In the genomic region with DNA sequence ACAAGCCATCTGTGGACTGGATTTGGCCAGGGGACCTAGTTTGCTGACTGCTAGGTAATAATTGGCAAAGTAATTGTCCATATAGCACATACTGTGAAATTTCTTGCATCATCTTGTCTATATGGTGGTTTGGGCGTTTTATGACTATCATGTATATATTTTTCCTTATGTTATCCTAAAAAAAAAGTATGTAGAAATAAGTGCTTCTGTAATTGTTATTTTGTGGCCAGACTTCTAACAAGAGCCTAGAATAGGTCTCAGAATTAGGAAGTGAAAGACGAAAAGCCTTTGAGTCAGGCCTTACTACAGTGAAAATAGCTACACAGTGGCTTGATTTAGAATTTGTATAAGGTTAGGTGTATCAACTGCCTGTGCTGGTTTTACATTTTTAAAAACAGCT, we compare ENCODE assay signal across 8 cellular contexts. TPM values are rescaled to one million over a fixed set of nuclear protein-coding genes. Genes with fewer than 3 reads are reported as not detected.
DNase-seq lines count a peak whose midpoint lies in the region; ATAC-seq and TF ChIP-seq lines count a peak whose summit lies in the region.
"Had no signal": no experiment of that assay in that cellular context is flagged by ENCODE, and none has a peak within 500 bp of the region (broad histone marks: within the 10 kb centered on the region; RNA-seq: fewer than 3 reads in every experiment).

No MANE protein-coding gene starts in this region.

- peaks cover 49% of the 10 kb centered on the region for H4K20me1 ChIP-seq in Loucy (ENCODE audit: insufficient read depth, low read length, poor library complexity, severe bottlenecking)

- peak overlapping the region; percentile 11 for H3K27ac ChIP-seq in neutrophil
- H3K27ac ChIP-seq in thyroid gland, result no peak overlapping the region
- H3K27ac ChIP-seq: VCaP had no signal

- H2AFZ ChIP-seq in Loucy (ENCODE audit: low read length), result no peak overlapping the region

- H3K27me3 ChIP-seq in Loucy (ENCODE audit: insufficient read depth, low read length, poor library complexity, severe bottlenecking) (no peaks in the 10 kb centered on the region), neutrophil (no peaks in the 10 kb centered on the region), thyroid gland (no peaks in the 10 kb centered on the region)

- no peaks in the 10 kb centered on the region for H3K9me2 ChIP-seq in Loucy (replicated peaks; ENCODE audit: low read depth, low read length)

- DNase-seq in activated gamma-delta T cell treated with Interleukin-2 at 50 U/mL for 16 hours, result no peak
- DNase-seq in effector CD8-positive, alpha-beta T cell (lab: John Stamatoyannopoulos, UW), result no peak
- no peak for DNase-seq in thyroid gland

- TF ChIP-seq CTCF in Loucy (conservative IDR thresholded peaks at IDR 0.05; ENCODE audit: low read length) (no peak), neutrophil (IDR thresholded peaks at IDR 0.05) (no peak), thyroid gland (IDR thresholded peaks at IDR 0.05) (no peak)

- no peaks in the 10 kb centered on the region for H3F3A ChIP-seq in Loucy (ENCODE audit: low read depth)

- peak overlapping the region; percentile 92 for H3K4me2 ChIP-seq in Loucy (ENCODE audit: low read depth, low read length, poor library complexity, severe bottlenecking)

- intact Hi-C loops in thyroid gland (cut with DNase I), result loop anchor here (5.0 kb wide), 1 partner anchor 302 kb away; no protein-coding TSS in a partner anchor

- H3K36me3 ChIP-seq in Loucy (ENCODE audit: insufficient read depth, low read length) (no peaks in the 10 kb centered on the region), neutrophil (no peaks in the 10 kb centered on the region), thyroid gland (no peaks in the 10 kb centered on the region)

- TF ChIP-seq POLR2A in thyroid gland (IDR thresholded peaks at IDR 0.05), result no peak

- H3K4me3 ChIP-seq in Loucy (ENCODE audit: low read length, poor library complexity, severe bottlenecking) (peak overlapping the region; percentile 89), neutrophil (ENCODE audit: low read depth in 1 of 2, low read length in 1 of 2) (no peak overlapping the region), thyroid gland (replicated peaks in 1 of 3) (no peak overlapping the region)

- WGBS in thyroid gland, 2 donors, result 86 to 90% methylated on average over 2 of the region's 2 CpGs

- H3K9me3 ChIP-seq in Loucy (ENCODE audit: insufficient read depth, low read depth, low read length) (no peaks in the 10 kb centered on the region), neutrophil (no peaks in the 10 kb centered on the region), thyroid gland (no peaks in the 10 kb centered on the region)

- peaks cover 78% of the 10 kb centered on the region for H3K79me2 ChIP-seq in Loucy (ENCODE audit: insufficient read depth, low read length)

- peak overlapping the region; percentile 89 for H3K9ac ChIP-seq in Loucy (ENCODE audit: low read depth, low read length, poor library complexity, severe bottlenecking)

- H3K4me1 ChIP-seq in Loucy (ENCODE audit: insufficient read depth, low read length, poor library complexity, severe bottlenecking), result peaks cover 55% of the 10 kb centered on the region
- H3K4me1 ChIP-seq in neutrophil (ENCODE audit: control insufficient read depth in 1 of 2, insufficient read depth in 1 of 2, low read depth in 1 of 2, low read length in 1 of 2), result peaks cover 36 to 38% of the 10 kb centered on the region in 2 experiments
- H3K4me1 ChIP-seq in thyroid gland, result peaks cover 12 to 20% of the 10 kb centered on the region in 2 donors

- ATAC-seq in GM18870 (IDR thresholded peaks at IDR 0.05; ENCODE audit: unreplicated experiment) (peak; percentile 53), HG02588 (IDR thresholded peaks at IDR 0.05; ENCODE audit: unreplicated experiment) (peak; percentile 37)

RNA-seq across cellular contexts. Expression of a gene that starts 4.2 kb away (rescaled TPM):
- 100 to 1,000 TPM in 3 of 4 donors, 10 to 100 TPM in 1; 90.3 to 125 (median 111) TPM for total RNA-seq in thyroid gland
